ENCODE assay signal across 10 cellular contexts in genomic region chr21:29208666-29209059, GRCh38.
DNase-seq lines count a peak whose midpoint lies in the region; ATAC-seq and TF ChIP-seq lines count a peak whose summit lies in the region.
"Had no signal": no experiment of that assay in that cellular context is flagged by ENCODE, and none has a peak within 500 bp of the region (broad histone marks: within the 10 kb centered on the region; RNA-seq: fewer than 3 reads in every experiment).

No MANE protein-coding gene starts in this region.

- POLR2A ChIA-PET in BJ (lab: Charles Lee): no interaction called here

- H3K4me2 ChIP-seq in mesenchymal stem cell (ENCODE audit: low read length, poor library complexity, severe bottlenecking): no peak overlapping the region

- H3K79me1 ChIP-seq in mesenchymal stem cell (replicated peaks; ENCODE audit: low read length, poor library complexity, severe bottlenecking): no peaks in the 10 kb centered on the region

- H4K8ac ChIP-seq in mesenchymal stem cell (ENCODE audit: low read length): no peak overlapping the region

- CTCF ChIA-PET in BJ (lab: Yijun Ruan, JAX): interaction anchor here (0.8 to 1.1 kb wide), 2 partner anchors 14 to 19 kb away, joined by 3 read pairs; no protein-coding TSS in a partner anchor

- no peak overlapping the region for H2AK5ac ChIP-seq in mesenchymal stem cell (ENCODE audit: low read length, severe bottlenecking)

- H4K91ac ChIP-seq in mesenchymal stem cell (ENCODE audit: low read length): no peak overlapping the region

- H2BK5ac ChIP-seq in mesenchymal stem cell (ENCODE audit: low read depth, low read length, poor library complexity, severe bottlenecking): no peak overlapping the region

- no peak overlapping the region for H3K4ac ChIP-seq in mesenchymal stem cell (ENCODE audit: low read depth in 1 of 2, low read length in 2 of 2)

- no peaks in the 10 kb centered on the region for H3K4me1 ChIP-seq in colonic mucosa
- peaks cover 2% of the 10 kb centered on the region for H3K4me1 ChIP-seq in mesenchymal stem cell (ENCODE audit: control insufficient read depth, insufficient read depth, low read depth, low read length)

- DNase-seq in BJ (ENCODE audit: low read depth) (peak; percentile 89), M059J (ENCODE audit: low read depth) (peak; percentile 84), colonic mucosa (no peak), mesenchymal stem cell (peak; percentile 83), NCI-H1417 (lab: John Stamatoyannopoulos, UW) (no peak), GM10266 (ENCODE audit: extremely low spot score) (no peak)
- DNase-seq in stimulated activated CD4-positive, alpha-beta T cell treated with anti-CD3 and anti-CD28 coated beads, Interleukin-15, amount 100 ng/mL, for 24 hours: no peak
- DNase-seq: activated naive CD4-positive, alpha-beta T cell treated with anti-CD3 and anti-CD28 coated beads, Interleukin-2, amount 50 U/mL, for 16 hours; DND-41 had no signal

- intact Hi-C loops in colonic mucosa (cut with DNase I): no loop called here

- H3K9ac ChIP-seq in colonic mucosa (ENCODE audit: low read depth in 2 of 2, low read length in 2 of 2) (no peak overlapping the region), mesenchymal stem cell (ENCODE audit: low read length) (peak overlapping the region; percentile 74)

- no peak overlapping the region for H2AFZ ChIP-seq in mesenchymal stem cell (ENCODE audit: low read depth, low read length)

- peak overlapping the region; percentile 44 for H3K27ac ChIP-seq in colonic mucosa
- H3K27ac ChIP-seq in mesenchymal stem cell (ENCODE audit: low read length, poor library complexity, severe bottlenecking): peak overlapping the region; percentile 74

- WGBS in mesenchymal stem cell: 0% methylated on average over 1 of the region's 1 CpG

- no peak overlapping the region for H3K14ac ChIP-seq in mesenchymal stem cell (ENCODE audit: low read length in 2 of 2)

- no peaks in the 10 kb centered on the region for H3K9me3 ChIP-seq in colonic mucosa
- H3K9me3 ChIP-seq in mesenchymal stem cell (ENCODE audit: control insufficient read depth, low read length): no peaks in the 10 kb centered on the region

- H2BK12ac ChIP-seq in mesenchymal stem cell (ENCODE audit: low read length in 2 of 2): no peak overlapping the region

- H3K18ac ChIP-seq in mesenchymal stem cell (ENCODE audit: low read depth in 1 of 2, low read length in 2 of 2): no peak overlapping the region

- no peak overlapping the region for H3K4me3 ChIP-seq in BJ (ENCODE audit: low read depth, low read length)
- H3K4me3 ChIP-seq in colonic mucosa: no peak overlapping the region
- H3K4me3 ChIP-seq in mesenchymal stem cell (ENCODE audit: insufficient read depth in 1 of 2, low read depth in 1 of 2, low read length in 2 of 2): peak overlapping the region in 1 of 2 experiments; percentile 24

- H2BK15ac ChIP-seq in mesenchymal stem cell (ENCODE audit: low read depth, poor library complexity, severe bottlenecking): no peak overlapping the region

- H3K23ac ChIP-seq in mesenchymal stem cell (ENCODE audit: low read length in 2 of 2): no peak overlapping the region

- no peaks in the 10 kb centered on the region for H3K27me3 ChIP-seq in BJ (ENCODE audit: control insufficient read depth, insufficient read depth, low read length)
- no peaks in the 10 kb centered on the region for H3K27me3 ChIP-seq in colonic mucosa
- no peaks in the 10 kb centered on the region for H3K27me3 ChIP-seq in mesenchymal stem cell (ENCODE audit: control insufficient read depth in 1 of 2, insufficient read depth in 1 of 2, low read length in 2 of 2)

- H2BK120ac ChIP-seq in mesenchymal stem cell (ENCODE audit: low read depth, low read length): no peak overlapping the region

- no peak for ATAC-seq in HG03571 (IDR thresholded peaks at IDR 0.05; ENCODE audit: unreplicated experiment)

- TF ChIP-seq CTCF in BJ (IDR thresholded peaks at IDR 0.05; ENCODE audit: insufficient read depth, low read depth, low read length) (no peak), colonic mucosa (IDR thresholded peaks at IDR 0.05) (no peak), GM10266 (IDR thresholded peaks at IDR 0.05; ENCODE audit: control insufficient read depth, insufficient read depth, low read depth, missing control alignments) (no peak)

- no peaks in the 10 kb centered on the region for H3K36me3 ChIP-seq in BJ (ENCODE audit: control insufficient read depth, insufficient read depth, low read length)
- H3K36me3 ChIP-seq in colonic mucosa: no peaks in the 10 kb centered on the region
- no peaks in the 10 kb centered on the region for H3K36me3 ChIP-seq in mesenchymal stem cell (ENCODE audit: control insufficient read depth in 1 of 2, insufficient read depth in 2 of 2, low read depth in 1 of 2, low read length in 2 of 2)

Comparison
In these comparisons a context has a peak if more than half of its experiments do, and no peak if none do; other contexts are left out.
1. DNase-seq: peak in BJ (single experiment), M059J (single experiment) and mesenchymal stem cell (single experiment); none in colonic mucosa (single experiment), NCI-H1417 (0 of 3), stimulated activated CD4-positive, alpha-beta T cell treated with anti-CD3 and anti-CD28 coated beads, Interleukin-15, amount 100 ng/mL, for 24 hours (single experiment) and GM10266 (single experiment).